In genomic region chr1:37865348-37866119, GRCh38 we compare ENCODE assay signal across 12 cellular contexts. TPM values are rescaled to one million over a fixed set of nuclear protein-coding genes. Genes with fewer than 3 reads are reported as not detected.
DNase-seq lines count a peak whose midpoint lies in the region; ATAC-seq and TF ChIP-seq lines count a peak whose summit lies in the region.
"Had no signal": no experiment of that assay in that cellular context is flagged by ENCODE, and none has a peak within 500 bp of the region (broad histone marks: within the 10 kb centered on the region; RNA-seq: fewer than 3 reads in every experiment).

No MANE protein-coding gene starts in this region.

- peaks cover 15% of the 10 kb centered on the region for H3K4me1 Mint-ChIP-seq in activated CD4-positive, alpha-beta memory T cell treated with anti-CD3 and anti-CD28 coated beads for 36 hours (ENCODE audit: low read depth)

- POLR2A ChIA-PET in activated CD4-positive, alpha-beta memory T cell treated with anti-CD3 and anti-CD28 coated beads for 36 hours (lab: Charles Lee) = no interaction called here

- WGBS in right cardiac atrium = 87% methylated on average over 6 of the region's 6 CpGs

- H3K27ac ChIP-seq in right cardiac atrium (ENCODE audit: low read length) (no peak overlapping the region), upper lobe of right lung (no peak overlapping the region)

- no peak overlapping the region for H3K4me3 ChIP-seq in right cardiac atrium (ENCODE audit: low read length)
- no peak overlapping the region for H3K4me3 ChIP-seq in upper lobe of right lung

- H3K9me3 Mint-ChIP-seq in activated CD4-positive, alpha-beta memory T cell treated with anti-CD3 and anti-CD28 coated beads for 36 hours = no peaks in the 10 kb centered on the region

- intact Hi-C loops in activated CD4-positive, alpha-beta memory T cell treated with anti-CD3 and anti-CD28 coated beads for 36 hours (cut with micrococcal nuclease) = loop anchor here (5.0 to 10.0 kb wide), 2 partner anchors 69 to 288 kb away; no protein-coding TSS in a partner anchor
- intact Hi-C loops in right cardiac atrium (cut with DNase I) = no loop called here
- intact Hi-C loops in upper lobe of right lung (cut with DNase I) = no loop called here

- DNase-seq in stimulated activated naive CD4-positive, alpha-beta T cell treated with Interleukin-2 at 50 U/mL for 16 hours (lab: John Stamatoyannopoulos, UW) = peak; percentile 27
- DNase-seq in stimulated activated naive CD4-positive, alpha-beta T cell (lab: John Stamatoyannopoulos, UW) = no peak
- peak; percentile 71 for DNase-seq in activated CD4-positive, alpha-beta memory T cell treated with anti-CD3 and anti-CD28 coated beads for 36 hours
- DNase-seq in fibroblast of the conjunctiva (ENCODE audit: low read depth) (peak; percentile 45), NCI-H510A (lab: John Stamatoyannopoulos, UW) (no peak), right cardiac atrium (no peak), upper lobe of right lung (no peak)
- DNase-seq: activated effector memory CD4-positive, alpha-beta T cell treated with anti-CD3 and anti-CD28 coated beads, Interleukin-2, amount 50 U/mL, for 16 hours; NCI-H146; retina; SIG-M5 had no signal

- H3K9me3 ChIP-seq in right cardiac atrium (ENCODE audit: control insufficient read depth, low read length) (no peaks in the 10 kb centered on the region), upper lobe of right lung (no peaks in the 10 kb centered on the region)

- CTCF ChIA-PET in activated CD4-positive, alpha-beta memory T cell treated with anti-CD3 and anti-CD28 coated beads for 36 hours (lab: Charles Lee) = interaction anchor here (0.7 kb wide), 1 partner anchor 145 kb away, joined by 5 read pairs; no protein-coding TSS in a partner anchor

- H3K36me3 Mint-ChIP-seq in activated CD4-positive, alpha-beta memory T cell treated with anti-CD3 and anti-CD28 coated beads for 36 hours = peaks cover 17% of the 10 kb centered on the region

- no peak overlapping the region for H3K4me3 Mint-ChIP-seq in activated CD4-positive, alpha-beta memory T cell treated with anti-CD3 and anti-CD28 coated beads for 36 hours

- peak overlapping the region; percentile 67 for H3K27ac Mint-ChIP-seq in activated CD4-positive, alpha-beta memory T cell treated with anti-CD3 and anti-CD28 coated beads for 36 hours

- ATAC-seq in right cardiac atrium (no peak), GM18868 (IDR thresholded peaks at IDR 0.05; ENCODE audit: unreplicated experiment) (no peak), upper lobe of right lung (no peak)

- H3K36me3 ChIP-seq in upper lobe of right lung = peaks cover 91% of the 10 kb centered on the region

- no peaks in the 10 kb centered on the region for H3K27me3 ChIP-seq in right cardiac atrium (ENCODE audit: control insufficient read depth, insufficient read depth)
- no peaks in the 10 kb centered on the region for H3K27me3 ChIP-seq in upper lobe of right lung

- TF ChIP-seq CTCF in upper lobe of right lung (IDR thresholded peaks at IDR 0.05) = no peak

- H3K4me1 ChIP-seq in right cardiac atrium (ENCODE audit: control insufficient read depth, insufficient read depth, low read length) = no peaks in the 10 kb centered on the region
- H3K4me1 ChIP-seq in upper lobe of right lung = peaks cover under 1% of the 10 kb centered on the region

- H3K27me3 Mint-ChIP-seq in activated CD4-positive, alpha-beta memory T cell treated with anti-CD3 and anti-CD28 coated beads for 36 hours = no peaks in the 10 kb centered on the region

RNA-seq across cellular contexts. Expression of gene MTF1, which starts 6.1 kb away (rescaled TPM):
- 10 to 100 TPM; 21.1 to 22.8 TPM for total RNA-seq in activated CD4-positive, alpha-beta memory T cell treated with anti-CD3 and anti-CD28 coated beads for 36 hours
- total RNA-seq in right cardiac atrium (10 to 100 TPM in 3 of 4 donors, 1 to 10 TPM in 1; 8.9 to 13.4 (median 11.0) TPM), upper lobe of right lung (26.3 TPM)
- 2.4 TPM for polyA plus RNA-seq in right cardiac atrium

RNA-seq across cellular contexts. Expression of gene YRDC, which starts 57.5 kb away (rescaled TPM):
- 10 to 100 TPM; 34.1 to 36.1 TPM for total RNA-seq in activated CD4-positive, alpha-beta memory T cell treated with anti-CD3 and anti-CD28 coated beads for 36 hours
- total RNA-seq in right cardiac atrium (1 to 10 TPM; 4.0 to 8.4 (median 5.8) TPM), upper lobe of right lung (14.8 TPM)
- polyA plus RNA-seq in right cardiac atrium = 5.7 TPM

RNA-seq across cellular contexts. Expression of gene C1orf122, which starts 57.9 kb away (rescaled TPM):
- total RNA-seq in activated CD4-positive, alpha-beta memory T cell treated with anti-CD3 and anti-CD28 coated beads for 36 hours = 10 to 100 TPM; 18.1 to 19.7 TPM
- 10 to 100 TPM; 45.5 to 61.2 (median 55.5) TPM for total RNA-seq in right cardiac atrium
- 84.0 TPM for polyA plus RNA-seq in right cardiac atrium
- 29.7 TPM for total RNA-seq in upper lobe of right lung

Comparison
In these comparisons a context has a peak if more than half of its experiments do, and no peak if none do; other contexts are left out.
1. DNase-seq: peak in stimulated activated naive CD4-positive, alpha-beta T cell treated with Interleukin-2 at 50 U/mL for 16 hours (single experiment), activated CD4-positive, alpha-beta memory T cell treated with anti-CD3 and anti-CD28 coated beads for 36 hours (single experiment) and fibroblast of the conjunctiva (single experiment); none in stimulated activated naive CD4-positive, alpha-beta T cell (0 of 6), NCI-H510A (single experiment), right cardiac atrium (0 of 3) and upper lobe of right lung (single experiment).